In genomic region chr11:116732740-116733385, GRCh38 we compare ENCODE assay signal across 1 cellular context.
TF ChIP-seq lines count a peak whose summit lies in the region.

No MANE protein-coding gene starts in this region.

TF ChIP-seq in GM12878, 131 proteins besides CTCF, POLR2A, EP300 and RAD21 (continued from another document and continues in another):
- no peak for TF ChIP-seq BCLAF1 (IDR thresholded peaks at IDR 0.05)
- no peak for TF ChIP-seq RB1 (IDR thresholded peaks at IDR 0.05; ENCODE audit: borderline replicate concordance)
- TF ChIP-seq PAX8 (IDR thresholded peaks at IDR 0.05): no peak
- no peak for TF ChIP-seq BHLHE40 (IDR thresholded peaks at IDR 0.05; ENCODE audit: borderline replicate concordance in 1 of 2, low read depth in 2 of 2, low read length in 1 of 2)
- no peak for TF ChIP-seq CUX1 (IDR thresholded peaks at IDR 0.05; ENCODE audit: insufficient replicate concordance, low read depth, low read length)
- no peak for TF ChIP-seq TAF1 (IDR thresholded peaks at IDR 0.05; ENCODE audit: borderline replicate concordance, low read depth, low read length)
- TF ChIP-seq JUNB (IDR thresholded peaks at IDR 0.05): peak; percentile 53; the same call in 1 of the 2 replicates
- TF ChIP-seq ZNF217 (IDR thresholded peaks at IDR 0.05): no peak
- TF ChIP-seq ATF7 (IDR thresholded peaks at IDR 0.05; ENCODE audit: low read depth): no peak
- peak; percentile 66; the same call in 1 of the 2 replicates for TF ChIP-seq SMC3 (IDR thresholded peaks at IDR 0.05; ENCODE audit: borderline replicate concordance, low read length)
- peak; percentile 57; the same call in 1 of the 2 replicates for TF ChIP-seq PAX5 (IDR thresholded peaks at IDR 0.05; ENCODE audit: borderline replicate concordance, low read depth, low read length)
- no peak for TF ChIP-seq STAT3 (IDR thresholded peaks at IDR 0.05; ENCODE audit: low read depth, low read length)
- no peak for TF ChIP-seq ZNF622 (IDR thresholded peaks at IDR 0.05)
- TF ChIP-seq, protein P1, sequence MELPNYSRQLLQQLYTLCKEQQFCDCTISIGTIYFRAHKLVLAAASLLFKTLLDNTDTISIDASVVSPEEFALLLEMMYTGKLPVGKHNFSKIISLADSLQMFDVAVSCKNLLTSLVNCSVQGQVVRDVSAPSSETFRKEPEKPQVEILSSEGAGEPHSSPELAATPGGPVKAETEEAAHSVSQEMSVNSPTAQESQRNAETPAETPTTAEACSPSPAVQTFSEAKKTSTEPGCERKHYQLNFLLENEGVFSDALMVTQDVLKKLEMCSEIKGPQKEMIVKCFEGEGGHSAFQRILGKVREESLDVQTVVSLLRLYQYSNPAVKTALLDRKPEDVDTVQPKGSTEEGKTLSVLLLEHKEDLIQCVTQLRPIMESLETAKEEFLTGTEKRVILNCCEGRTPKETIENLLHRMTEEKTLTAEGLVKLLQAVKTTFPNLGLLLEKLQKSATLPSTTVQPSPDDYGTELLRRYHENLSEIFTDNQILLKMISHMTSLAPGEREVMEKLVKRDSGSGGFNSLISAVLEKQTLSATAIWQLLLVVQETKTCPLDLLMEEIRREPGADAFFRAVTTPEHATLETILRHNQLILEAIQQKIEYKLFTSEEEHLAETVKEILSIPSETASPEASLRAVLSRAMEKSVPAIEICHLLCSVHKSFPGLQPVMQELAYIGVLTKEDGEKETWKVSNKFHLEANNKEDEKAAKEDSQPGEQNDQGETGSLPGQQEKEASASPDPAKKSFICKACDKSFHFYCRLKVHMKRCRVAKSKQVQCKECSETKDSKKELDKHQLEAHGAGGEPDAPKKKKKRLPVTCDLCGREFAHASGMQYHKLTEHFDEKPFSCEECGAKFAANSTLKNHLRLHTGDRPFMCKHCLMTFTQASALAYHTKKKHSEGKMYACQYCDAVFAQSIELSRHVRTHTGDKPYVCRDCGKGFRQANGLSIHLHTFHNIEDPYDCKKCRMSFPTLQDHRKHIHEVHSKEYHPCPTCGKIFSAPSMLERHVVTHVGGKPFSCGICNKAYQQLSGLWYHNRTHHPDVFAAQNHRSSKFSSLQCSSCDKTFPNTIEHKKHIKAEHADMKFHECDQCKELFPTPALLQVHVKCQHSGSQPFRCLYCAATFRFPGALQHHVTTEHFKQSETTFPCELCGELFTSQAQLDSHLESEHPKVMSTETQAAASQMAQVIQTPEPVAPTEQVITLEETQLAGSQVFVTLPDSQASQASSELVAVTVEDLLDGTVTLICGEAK (IDR thresholded peaks at IDR 0.05; ENCODE audit: borderline replicate concordance): no peak
- TF ChIP-seq ZZZ3 (IDR thresholded peaks at IDR 0.05; ENCODE audit: control insufficient read depth, insufficient read length, low read depth): no peak
- TF ChIP-seq ELK1 (IDR thresholded peaks at IDR 0.05; ENCODE audit: low read depth, low read length): peak; percentile 28; the same call in 1 of the 2 replicates
- peak; percentile 91 to 96 for TF ChIP-seq SRF (IDR thresholded peaks at IDR 0.05; ENCODE audit: low read depth in 2 of 2, low read length in 2 of 2)
- TF ChIP-seq KLF5 (IDR thresholded peaks at IDR 0.05; ENCODE audit: partially characterized antibody): no peak
- TF ChIP-seq SIX5 (IDR thresholded peaks at IDR 0.05; ENCODE audit: low read depth, low read length, severe bottlenecking): no peak
- no peak for TF ChIP-seq HDAC2 (IDR thresholded peaks at IDR 0.05)
- peak; percentile 4; the same call in 1 of the 2 replicates for TF ChIP-seq CREM (IDR thresholded peaks at IDR 0.05; ENCODE audit: low read depth)
- no peak; the same call in 1 of the 2 replicates for TF ChIP-seq IRF4 (IDR thresholded peaks at IDR 0.05; ENCODE audit: low read depth, low read length)
- TF ChIP-seq CHD1 (IDR thresholded peaks at IDR 0.05; ENCODE audit: low read depth, low read length): no peak
- peak; percentile 50; the same call in 1 of the 2 replicates for TF ChIP-seq CREB1 (IDR thresholded peaks at IDR 0.05; ENCODE audit: low read depth)
- TF ChIP-seq SMARCA5 (IDR thresholded peaks at IDR 0.05): peak; percentile 39; the same call in 1 of the 2 replicates
- no peak for TF ChIP-seq PML (IDR thresholded peaks at IDR 0.05; ENCODE audit: low read length)
- peak; percentile 50; the same call in 1 of the 2 replicates for TF ChIP-seq NFIC (IDR thresholded peaks at IDR 0.05; ENCODE audit: low read depth, low read length)
- TF ChIP-seq, protein P2, sequence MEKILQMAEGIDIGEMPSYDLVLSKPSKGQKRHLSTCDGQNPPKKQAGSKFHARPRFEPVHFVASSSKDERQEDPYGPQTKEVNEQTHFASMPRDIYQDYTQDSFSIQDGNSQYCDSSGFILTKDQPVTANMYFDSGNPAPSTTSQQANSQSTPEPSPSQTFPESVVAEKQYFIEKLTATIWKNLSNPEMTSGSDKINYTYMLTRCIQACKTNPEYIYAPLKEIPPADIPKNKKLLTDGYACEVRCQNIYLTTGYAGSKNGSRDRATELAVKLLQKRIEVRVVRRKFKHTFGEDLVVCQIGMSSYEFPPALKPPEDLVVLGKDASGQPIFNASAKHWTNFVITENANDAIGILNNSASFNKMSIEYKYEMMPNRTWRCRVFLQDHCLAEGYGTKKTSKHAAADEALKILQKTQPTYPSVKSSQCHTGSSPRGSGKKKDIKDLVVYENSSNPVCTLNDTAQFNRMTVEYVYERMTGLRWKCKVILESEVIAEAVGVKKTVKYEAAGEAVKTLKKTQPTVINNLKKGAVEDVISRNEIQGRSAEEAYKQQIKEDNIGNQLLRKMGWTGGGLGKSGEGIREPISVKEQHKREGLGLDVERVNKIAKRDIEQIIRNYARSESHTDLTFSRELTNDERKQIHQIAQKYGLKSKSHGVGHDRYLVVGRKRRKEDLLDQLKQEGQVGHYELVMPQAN (conservative IDR thresholded peaks at IDR 0.05): no peak
- TF ChIP-seq EGR1 (IDR thresholded peaks at IDR 0.05; ENCODE audit: borderline replicate concordance in 1 of 2, low read depth in 2 of 2, low read length in 2 of 2): no peak
- no peak for TF ChIP-seq FOXM1 (IDR thresholded peaks at IDR 0.05; ENCODE audit: low read depth, low read length)
- TF ChIP-seq GATAD2B (conservative IDR thresholded peaks at IDR 0.05; ENCODE audit: low read depth): 0 out of 2 replicates have a peak, but pooled peaks have one; percentile 26
- TF ChIP-seq NBN (IDR thresholded peaks at IDR 0.05): no peak
- TF ChIP-seq ZNF24 (IDR thresholded peaks at IDR 0.05): no peak
- no peak for TF ChIP-seq MEF2A (IDR thresholded peaks at IDR 0.05; ENCODE audit: insufficient read depth, low read depth, low read length)
- TF ChIP-seq RBBP5 (conservative IDR thresholded peaks at IDR 0.05): no peak
- TF ChIP-seq EED (IDR thresholded peaks at IDR 0.05; ENCODE audit: low read depth): peak; percentile 67
- 0 out of 4 replicates have a peak, but pooled peaks of 1 of the 2 experiments have one; percentile 18 for TF ChIP-seq ETV6 (conservative IDR thresholded peaks at IDR 0.05 in 1 of 2, IDR thresholded peaks at IDR 0.05 in 1 of 2; ENCODE audit: borderline replicate concordance in 1 of 2, low read depth in 1 of 2)
- no peak for TF ChIP-seq SMAD5 (IDR thresholded peaks at IDR 0.05; ENCODE audit: low read depth)
- TF ChIP-seq NFXL1 (IDR thresholded peaks at IDR 0.05; ENCODE audit: borderline replicate concordance): no peak
- TF ChIP-seq ZNF687 (IDR thresholded peaks at IDR 0.05): no peak
- no peak for TF ChIP-seq KAT2A (conservative IDR thresholded peaks at IDR 0.05; ENCODE audit: control insufficient read depth, low read depth, low read length)
- TF ChIP-seq IKZF2 (IDR thresholded peaks at IDR 0.05): no peak
- TF ChIP-seq, protein P3, sequence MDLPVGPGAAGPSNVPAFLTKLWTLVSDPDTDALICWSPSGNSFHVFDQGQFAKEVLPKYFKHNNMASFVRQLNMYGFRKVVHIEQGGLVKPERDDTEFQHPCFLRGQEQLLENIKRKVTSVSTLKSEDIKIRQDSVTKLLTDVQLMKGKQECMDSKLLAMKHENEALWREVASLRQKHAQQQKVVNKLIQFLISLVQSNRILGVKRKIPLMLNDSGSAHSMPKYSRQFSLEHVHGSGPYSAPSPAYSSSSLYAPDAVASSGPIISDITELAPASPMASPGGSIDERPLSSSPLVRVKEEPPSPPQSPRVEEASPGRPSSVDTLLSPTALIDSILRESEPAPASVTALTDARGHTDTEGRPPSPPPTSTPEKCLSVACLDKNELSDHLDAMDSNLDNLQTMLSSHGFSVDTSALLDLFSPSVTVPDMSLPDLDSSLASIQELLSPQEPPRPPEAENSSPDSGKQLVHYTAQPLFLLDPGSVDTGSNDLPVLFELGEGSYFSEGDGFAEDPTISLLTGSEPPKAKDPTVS (IDR thresholded peaks at IDR 0.05; ENCODE audit: low read depth, low read length): no peak
- TF ChIP-seq HDGF (IDR thresholded peaks at IDR 0.05): no peak
